9 cellular contexts compared by ENCODE assay signal in genomic region chr11:114296190-114296978, GRCh38. TPM values are rescaled to one million over a fixed set of nuclear protein-coding genes. Genes with fewer than 3 reads are reported as not detected.
DNase-seq lines count a peak whose midpoint lies in the region; ATAC-seq and TF ChIP-seq lines count a peak whose summit lies in the region.
"Had no signal": no experiment of that assay in that cellular context is flagged by ENCODE, and none has a peak within 500 bp of the region (broad histone marks: within the 10 kb centered on the region; RNA-seq: fewer than 3 reads in every experiment).

Gene NNMT, plus strand, starts transcription at chr11:114296399. Its CDS starts 158 bp downstream, at chr11:114296557.

- no peak within 1 kb of the TSS for H3K4me3 Mint-ChIP-seq in endodermal cell
- H3K4me3 Mint-ChIP-seq in activated CD4-positive, alpha-beta T cell treated with anti-CD3 and anti-CD28 coated beads for 36 hours = no peak within 1 kb of the TSS

- peak; percentile 92 for DNase-seq in M059J (ENCODE audit: low read depth)
- peak; percentile 20 for DNase-seq in endodermal cell
- no peak for DNase-seq in mesenteric fat pad (ENCODE audit: low spot score)
- DNase-seq in transverse colon = peak; percentile 31
- no peak for DNase-seq in NCI-H82 (lab: John Stamatoyannopoulos, UW)
- no peak for DNase-seq in activated CD4-positive, alpha-beta T cell treated with anti-CD3 and anti-CD28 coated beads for 36 hours
- no peak for DNase-seq in medulla oblongata (ENCODE audit: extremely low spot score)
- DNase-seq: NCI-H1105 treated with DMSO at 0.1 percent for 48 hours had no signal

- peak; percentile 77 for TF ChIP-seq POLR2A in transverse colon (IDR thresholded peaks at IDR 0.05)

- H3K4me1 Mint-ChIP-seq in endodermal cell = no peaks in the 10 kb centered on the region
- H3K4me1 Mint-ChIP-seq in activated CD4-positive, alpha-beta T cell treated with anti-CD3 and anti-CD28 coated beads for 36 hours = no peaks in the 10 kb centered on the region

- peak; percentile 86 for TF ChIP-seq EP300 in transverse colon (IDR thresholded peaks at IDR 0.05; ENCODE audit: low read depth)

- POLR2A ChIA-PET in activated CD4-positive, alpha-beta T cell treated with anti-CD3 and anti-CD28 coated beads for 36 hours (lab: Charles Lee) = no interaction called here

- H3K9me3 Mint-ChIP-seq in endodermal cell = peaks cover 13% of the 10 kb centered on the region
- peaks cover 7% of the 10 kb centered on the region for H3K9me3 Mint-ChIP-seq in activated CD4-positive, alpha-beta T cell treated with anti-CD3 and anti-CD28 coated beads for 36 hours (ENCODE audit: low read depth)

- H3K27ac ChIP-seq in endodermal cell (ENCODE audit: low read depth, low read length) (no peak within 1 kb of the TSS), transverse colon (peak within 1 kb of the TSS; percentile 88 to 94 (median 90))

- no peak within 1 kb of the TSS for H3K27ac Mint-ChIP-seq in endodermal cell
- H3K27ac Mint-ChIP-seq in activated CD4-positive, alpha-beta T cell treated with anti-CD3 and anti-CD28 coated beads for 36 hours = no peak within 1 kb of the TSS

- H3K4me1 ChIP-seq in endodermal cell (ENCODE audit: control insufficient read depth, insufficient read depth, low read length) (no peaks in the 10 kb centered on the region), transverse colon (peaks cover 0 to 14% (median 9%) of the 10 kb centered on the region in 4 donors)

- ATAC-seq in HG02840 (IDR thresholded peaks at IDR 0.05; ENCODE audit: low FRiP score, unreplicated experiment) = no peak
- no peak for ATAC-seq in activated CD4-positive, alpha-beta T cell treated with anti-CD3 and anti-CD28 coated beads for 36 hours

- no peak within 1 kb of the TSS for H3K4me3 ChIP-seq in endodermal cell (ENCODE audit: low read length)
- H3K4me3 ChIP-seq in transverse colon = peak within 1 kb of the TSS; percentile 6 to 43 (median 16)

- H3K27me3 ChIP-seq in endodermal cell (ENCODE audit: control insufficient read depth, insufficient read depth, low read length, poor library complexity, severe bottlenecking) (no peaks in the 10 kb centered on the region), transverse colon (no peaks in the 10 kb centered on the region)

- no peaks in the 10 kb centered on the region for H3K36me3 ChIP-seq in endodermal cell (ENCODE audit: control insufficient read depth, insufficient read depth, low read length)
- H3K36me3 ChIP-seq in transverse colon = no peaks in the 10 kb centered on the region

- no peaks in the 10 kb centered on the region for H3K27me3 Mint-ChIP-seq in endodermal cell (ENCODE audit: insufficient read depth)
- peaks cover 12% of the 10 kb centered on the region for H3K27me3 Mint-ChIP-seq in activated CD4-positive, alpha-beta T cell treated with anti-CD3 and anti-CD28 coated beads for 36 hours

- no peaks in the 10 kb centered on the region for H3K36me3 Mint-ChIP-seq in endodermal cell (ENCODE audit: low read depth)
- no peaks in the 10 kb centered on the region for H3K36me3 Mint-ChIP-seq in activated CD4-positive, alpha-beta T cell treated with anti-CD3 and anti-CD28 coated beads for 36 hours (ENCODE audit: low read depth)

- H3K9me3 ChIP-seq in endodermal cell (ENCODE audit: control insufficient read depth, low read length) (no peaks in the 10 kb centered on the region), transverse colon (no peaks in the 10 kb centered on the region)

- no peak within 1 kb of the TSS for H3K9ac ChIP-seq in endodermal cell (ENCODE audit: extremely low read depth, low read length, poor library complexity, severe bottlenecking)

- CTCF ChIA-PET in activated CD4-positive, alpha-beta T cell treated with anti-CD3 and anti-CD28 coated beads for 36 hours (lab: Charles Lee) = no interaction called here

- WGBS in endodermal cell (ENCODE audit: insufficient coverage in 1 of 2, insufficient read length in 1 of 2), 2 experiments = 92% methylated on average over 9 to 12 of the region's 12 CpGs
- WGBS in transverse colon (ENCODE audit: low coverage in 1 of 2), 2 donors = 56 to 59% methylated on average over 10 to 12 of the region's 12 CpGs

- TF ChIP-seq CTCF in endodermal cell (conservative IDR thresholded peaks at IDR 0.05) = no peak
- TF ChIP-seq CTCF in transverse colon (IDR thresholded peaks at IDR 0.05) = no peak

- in situ Hi-C loops in transverse colon (cut with MboI; ENCODE audit: low pct_ligation_motif_present in 1 of 4, low pct_unique_long_range_greater_than_20kb in 1 of 4, low sequenced_read_pairs in 3 of 4) = no loop called here

- intact Hi-C loops in transverse colon (cut with DNase I; ENCODE audit: low total_unique reads) = no loop called here
- intact Hi-C loops in activated CD4-positive, alpha-beta T cell treated with anti-CD3 and anti-CD28 coated beads for 36 hours (cut with DNase I, micrococcal nuclease) = no loop called here

RNA-seq across cellular contexts. Expression of gene NNMT, which starts in this region (rescaled TPM):
- 76.6 and 129 TPM in 2 replicates for total RNA-seq in M059J (2014; rRNA removed; shearing (Covaris generic))
- total RNA-seq in endodermal cell (not detected), mesenteric fat pad (1,405 TPM), transverse colon (100 to 1,000 TPM in 3 of 4 donors, 10 to 100 TPM in 1; 37.8 to 385 (median 179) TPM)
- polyA plus RNA-seq in endodermal cell (2013, experiment 1 of 2) = 4.1 TPM
- polyA plus RNA-seq in endodermal cell (2013, experiment 2 of 2) = 4.0 TPM
- total RNA-seq in activated CD4-positive, alpha-beta T cell treated with anti-CD3 and anti-CD28 coated beads for 36 hours = not detected

Comparison
In these comparisons a context has a peak if more than half of its experiments do, and no peak if none do; other contexts are left out.
1. RNA of gene NNMT (total RNA-seq): 1,405 TPM in mesenteric fat pad (single experiment), 37.8 to 385 TPM in transverse colon and 76.6 to 129 TPM in M059J; not detected in endodermal cell and not detected in activated CD4-positive, alpha-beta T cell treated with anti-CD3 and anti-CD28 coated beads for 36 hours; every median in the first group is over 10 times any median in the second.
2. DNase-seq: peak in M059J (single experiment), endodermal cell (single experiment) and transverse colon (single experiment); none in mesenteric fat pad (single experiment), NCI-H82 (single experiment), activated CD4-positive, alpha-beta T cell treated with anti-CD3 and anti-CD28 coated beads for 36 hours (single experiment) and medulla oblongata (single experiment).